In genomic region chr4:6969826-6970800, GRCh38 we compare ENCODE assay signal across 10 cellular contexts.
DNase-seq lines count a peak whose midpoint lies in the region; ATAC-seq lines count a peak whose summit lies in the region.
"Had no signal": no experiment of that assay in that cellular context is flagged by ENCODE, and none has a peak within 500 bp of the region (broad histone marks: within the 10 kb centered on the region; RNA-seq: fewer than 3 reads in every experiment).

No MANE protein-coding gene starts in this region.

- H3K4me1 Mint-ChIP-seq in naive B cell: peaks cover 46 to 61% (median 60%) of the 10 kb centered on the region in 3 donors

- ATAC-seq in GM18873 (IDR thresholded peaks at IDR 0.05; ENCODE audit: low FRiP score, unreplicated experiment) (peak; percentile 86), GM21737 (IDR thresholded peaks at IDR 0.05; ENCODE audit: unreplicated experiment) (peak; percentile 58), HG03521 (IDR thresholded peaks at IDR 0.05; ENCODE audit: unreplicated experiment) (peak; percentile 63), naive B cell (ENCODE audit: low read depth in 2 of 2) (peak; percentile 72 to 78)

- H3K27me3 Mint-ChIP-seq in naive B cell: no peaks in the 10 kb centered on the region

- H3K9me3 Mint-ChIP-seq in naive B cell: no peaks in the 10 kb centered on the region
- H3K9me3 Mint-ChIP-seq: neural progenitor cell had no signal

- peaks cover 0 to 5% of the 10 kb centered on the region in 2 donors for H3K36me3 Mint-ChIP-seq in naive B cell

- peak overlapping the region; percentile 22 to 81 (median 67) for H3K4me3 Mint-ChIP-seq in naive B cell
- H3K4me3 Mint-ChIP-seq: neural progenitor cell had no signal

- DNase-seq in naive B cell (no peak), T-helper 9 cell (no peak), NOMO-1 treated with dmso at 0.1 percent for 144 hours (lab: John Stamatoyannopoulos, UW; ENCODE audit: unreplicated experiment) (no peak), inferior parietal cortex (ENCODE audit: extremely low spot score) (no peak), NCI-H146 treated with DMSO at 0.1 percent for 48 hours (lab: John Stamatoyannopoulos, UW; ENCODE audit: unreplicated experiment) (no peak)
- DNase-seq: NCI-H1436 had no signal

- H3K27ac Mint-ChIP-seq in naive B cell: peak overlapping the region; percentile 76 to 90 (median 84)
- H3K27ac Mint-ChIP-seq: neural progenitor cell had no signal
